Comparison of ENCODE assay signal across 8 cellular contexts in genomic region chr5:96875805-96876291, GRCh38. TPM values are rescaled to one million over a fixed set of nuclear protein-coding genes. Genes with fewer than 3 reads are reported as not detected.
DNase-seq lines count a peak whose midpoint lies in the region; ATAC-seq lines count a peak whose summit lies in the region.

No MANE protein-coding gene starts in this region.

- intact Hi-C loops in left cardiac atrium (cut with DNase I), result loop anchor here in 1 of 2 donors (5.0 kb wide), 1 partner anchor 69 kb away; the partner anchor contains the start of gene ERAP1

- peak overlapping the region; percentile 99 for H3K27ac Mint-ChIP-seq in activated T-cell treated with anti-CD3 and anti-CD28 coated beads, Interleukin-2, amount 50 U/mL, for 24 hours
- peak overlapping the region; percentile 99 for H3K27ac Mint-ChIP-seq in stimulated activated naive CD8-positive, alpha-beta T cell treated with anti-CD3 and anti-CD28 coated beads, Interleukin-15, Interleukin-2, amounts not matched to agents 100 ng/mL and 50 ng/mL, for 24 hours

- no peak for DNase-seq in activated CD4-positive, CD25-positive, alpha-beta regulatory T cell treated with anti-CD3 and anti-CD28 coated beads, Interleukin-2, amount 50 U/mL, for 72 hours
- DNase-seq in Kasumi-1 (lab: John Stamatoyannopoulos, UW) (peak; percentile 18 to 47), left cardiac atrium (no peak), NCI-H2029 (lab: John Stamatoyannopoulos, UW) (no peak), islet precursor cell (no peak)
- peak; percentile 50 for DNase-seq in activated T-cell treated with anti-CD3 and anti-CD28 coated beads, Interleukin-2, amount 50 U/mL, for 24 hours

- peaks cover 23% of the 10 kb centered on the region for H3K36me3 Mint-ChIP-seq in activated T-cell treated with anti-CD3 and anti-CD28 coated beads, Interleukin-2, amount 50 U/mL, for 24 hours (ENCODE audit: low read depth)
- H3K36me3 Mint-ChIP-seq in stimulated activated naive CD8-positive, alpha-beta T cell treated with anti-CD3 and anti-CD28 coated beads, Interleukin-15, Interleukin-2, amounts not matched to agents 100 ng/mL and 50 ng/mL, for 24 hours (ENCODE audit: low read depth), result peaks cover 13% of the 10 kb centered on the region

- H3K4me1 Mint-ChIP-seq in activated T-cell treated with anti-CD3 and anti-CD28 coated beads, Interleukin-2, amount 50 U/mL, for 24 hours (ENCODE audit: low read depth), result peaks cover 73% of the 10 kb centered on the region
- H3K4me1 Mint-ChIP-seq in stimulated activated naive CD8-positive, alpha-beta T cell treated with anti-CD3 and anti-CD28 coated beads, Interleukin-15, Interleukin-2, amounts not matched to agents 100 ng/mL and 50 ng/mL, for 24 hours (ENCODE audit: low read depth), result peaks cover 78% of the 10 kb centered on the region

- H3K4me3 Mint-ChIP-seq in activated T-cell treated with anti-CD3 and anti-CD28 coated beads, Interleukin-2, amount 50 U/mL, for 24 hours, result peak overlapping the region; percentile 97
- H3K4me3 Mint-ChIP-seq in stimulated activated naive CD8-positive, alpha-beta T cell treated with anti-CD3 and anti-CD28 coated beads, Interleukin-15, Interleukin-2, amounts not matched to agents 100 ng/mL and 50 ng/mL, for 24 hours, result peak overlapping the region; percentile 95

- peak; percentile 39 to 54 for ATAC-seq in activated CD4-positive, CD25-positive, alpha-beta regulatory T cell treated with anti-CD3 and anti-CD28 coated beads, Interleukin-2, amount 50 U/mL, for 24 hours
- peak; percentile 33 to 51 for ATAC-seq in left cardiac atrium

- H3K27me3 Mint-ChIP-seq in activated T-cell treated with anti-CD3 and anti-CD28 coated beads, Interleukin-2, amount 50 U/mL, for 24 hours, result no peaks in the 10 kb centered on the region
- no peaks in the 10 kb centered on the region for H3K27me3 Mint-ChIP-seq in stimulated activated naive CD8-positive, alpha-beta T cell treated with anti-CD3 and anti-CD28 coated beads, Interleukin-15, Interleukin-2, amounts not matched to agents 100 ng/mL and 50 ng/mL, for 24 hours

- H3K9me3 Mint-ChIP-seq in activated T-cell treated with anti-CD3 and anti-CD28 coated beads, Interleukin-2, amount 50 U/mL, for 24 hours, result no peaks in the 10 kb centered on the region
- H3K9me3 Mint-ChIP-seq in stimulated activated naive CD8-positive, alpha-beta T cell treated with anti-CD3 and anti-CD28 coated beads, Interleukin-15, Interleukin-2, amounts not matched to agents 100 ng/mL and 50 ng/mL, for 24 hours, result peaks cover 4% of the 10 kb centered on the region

RNA-seq across cellular contexts. Expression of gene ERAP2, which starts 0.5 kb away (rescaled TPM):
- total RNA-seq in left cardiac atrium, result 1 to 10 TPM; 6.5 to 9.5 TPM

Comparison
In these comparisons a context has a peak if more than half of its experiments do, and no peak if none do; other contexts are left out.
1. DNase-seq: peak in Kasumi-1 (2 of 2) and activated T-cell treated with anti-CD3 and anti-CD28 coated beads, Interleukin-2, amount 50 U/mL, for 24 hours (single experiment); none in activated CD4-positive, CD25-positive, alpha-beta regulatory T cell treated with anti-CD3 and anti-CD28 coated beads, Interleukin-2, amount 50 U/mL, for 72 hours (single experiment), left cardiac atrium (single experiment), NCI-H2029 (single experiment) and islet precursor cell (single experiment).